ENCODE assay signal across 8 cellular contexts in the genomic region with DNA sequence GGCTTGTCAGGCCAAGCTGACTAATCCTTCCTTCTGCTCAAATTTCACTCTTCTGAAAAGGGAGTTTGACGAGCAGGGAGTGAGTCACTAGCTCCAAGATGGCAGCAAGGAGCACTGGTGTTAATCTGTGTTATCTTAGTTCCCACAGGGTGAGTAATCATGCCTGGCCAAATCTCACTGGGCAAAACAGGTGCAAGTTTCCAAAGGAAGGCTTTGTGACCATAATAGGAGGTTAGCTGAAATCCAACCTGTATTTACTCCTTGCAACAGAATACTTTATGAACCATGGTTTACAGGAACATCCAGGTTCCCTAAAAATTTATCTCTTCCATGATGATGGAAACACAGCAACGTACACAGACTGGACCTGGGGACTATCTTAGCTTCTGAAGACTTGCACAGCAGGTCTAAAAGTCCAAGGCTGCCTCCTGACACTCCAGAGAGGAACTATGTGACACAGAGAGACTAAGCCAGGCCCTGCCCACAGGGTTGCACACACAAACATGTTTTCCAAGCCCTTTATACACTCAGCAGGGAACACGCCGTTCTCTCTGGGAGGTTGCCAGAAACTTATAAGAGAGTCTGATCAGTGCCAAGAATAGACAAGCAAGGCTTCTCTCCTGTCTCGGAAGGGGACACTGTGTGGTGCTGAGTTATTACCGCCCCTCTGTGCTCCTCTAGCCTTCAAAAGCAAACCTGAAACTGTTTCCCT. TPM values are rescaled to one million over a fixed set of nuclear protein-coding genes. Genes with fewer than 3 reads are reported as not detected.
DNase-seq lines count a peak whose midpoint lies in the region; FAIRE-seq and TF ChIP-seq lines count a peak whose summit lies in the region.

No MANE protein-coding gene starts in this region.

- CTCF ChIA-PET in activated naive CD4-positive, alpha-beta T cell treated with anti-CD3 and anti-CD28 coated beads for 36 hours (lab: Charles Lee): no interaction called here

- peak overlapping the region; percentile 4 to 92 (median 73) for H3K27ac Mint-ChIP-seq in brain
- no peak overlapping the region for H3K27ac Mint-ChIP-seq in activated naive CD4-positive, alpha-beta T cell treated with anti-CD3 and anti-CD28 coated beads for 36 hours

- H3K4me1 Mint-ChIP-seq in brain: peaks cover 28% of the 10 kb centered on the region
- no peaks in the 10 kb centered on the region for H3K4me1 Mint-ChIP-seq in activated naive CD4-positive, alpha-beta T cell treated with anti-CD3 and anti-CD28 coated beads for 36 hours (ENCODE audit: low read depth)

- peak overlapping the region in 1 of 5 experiments; percentile 5 for H3K4me3 Mint-ChIP-seq in brain
- H3K4me3 Mint-ChIP-seq in activated naive CD4-positive, alpha-beta T cell treated with anti-CD3 and anti-CD28 coated beads for 36 hours: no peak overlapping the region

- TF ChIP-seq CTCF in brain (conservative IDR thresholded peaks at IDR 0.05): no peak

- no peaks in the 10 kb centered on the region for H3K27me3 Mint-ChIP-seq in brain
- H3K27me3 Mint-ChIP-seq in activated naive CD4-positive, alpha-beta T cell treated with anti-CD3 and anti-CD28 coated beads for 36 hours (ENCODE audit: low read depth): peaks cover 16% of the 10 kb centered on the region

- DNase-seq in AG08396 (ENCODE audit: low spot score) (peak; percentile 77), MV-4-11 (lab: John Stamatoyannopoulos, UW) (peak; percentile 17), smooth muscle cell of the brain vasculature (ENCODE audit: low read depth, low spot score) (peak; percentile 84), SKM-1 treated with dmso at 0.1 percent for 144 hours (lab: John Stamatoyannopoulos, UW; ENCODE audit: unreplicated experiment) (no peak), T-helper 1 cell (no peak)
- DNase-seq in activated naive CD4-positive, alpha-beta T cell treated with anti-CD3 and anti-CD28 coated beads for 36 hours: no peak

- FAIRE-seq in islet of Langerhans (lab: Jason Lieb, UNC): peak; percentile 9

- no peaks in the 10 kb centered on the region for H3K9me3 Mint-ChIP-seq in brain
- H3K9me3 Mint-ChIP-seq in activated naive CD4-positive, alpha-beta T cell treated with anti-CD3 and anti-CD28 coated beads for 36 hours: no peaks in the 10 kb centered on the region

- no peaks in the 10 kb centered on the region for H3K36me3 Mint-ChIP-seq in brain
- no peaks in the 10 kb centered on the region for H3K36me3 Mint-ChIP-seq in activated naive CD4-positive, alpha-beta T cell treated with anti-CD3 and anti-CD28 coated beads for 36 hours (ENCODE audit: low read depth)

- intact Hi-C loops in activated naive CD4-positive, alpha-beta T cell treated with anti-CD3 and anti-CD28 coated beads for 36 hours (cut with micrococcal nuclease): no loop called here

RNA-seq across cellular contexts. Expression of gene PDK4, which starts 46.3 kb away (rescaled TPM):
- polyA plus RNA-seq in brain (ENCODE audit: insufficient read depth, low read depth, low replicate concordance): 25.9 TPM
- total RNA-seq in activated naive CD4-positive, alpha-beta T cell treated with anti-CD3 and anti-CD28 coated beads for 36 hours: not detected

Comparison
In these comparisons a context has a peak if more than half of its experiments do, and no peak if none do; other contexts are left out.
1. DNase-seq: peak in AG08396 (single experiment), MV-4-11 (single experiment) and smooth muscle cell of the brain vasculature (single experiment); none in activated naive CD4-positive, alpha-beta T cell treated with anti-CD3 and anti-CD28 coated beads for 36 hours (single experiment), SKM-1 treated with dmso at 0.1 percent for 144 hours (single experiment) and T-helper 1 cell (0 of 5).